In genomic region chr19:4792866-4793195, GRCh38 we compare ENCODE assay signal across 8 cellular contexts. TPM values are rescaled to one million over a fixed set of nuclear protein-coding genes. Genes with fewer than 3 reads are reported as not detected.
DNase-seq lines count a peak whose midpoint lies in the region; ATAC-seq and TF ChIP-seq lines count a peak whose summit lies in the region.
"Not testable (repeated sequence)": the region's sequence is repeated elsewhere in the genome, so short reads cannot be mapped to it uniquely, and the experiment has no call there.

No MANE protein-coding gene starts in this region.

- ATAC-seq in stimulated activated naive CD8-positive, alpha-beta T cell treated with anti-CD3 and anti-CD28 coated beads, Interleukin-15, amount 100 ng/mL, for 72 hours, result not testable (repeated sequence)

- H3K4me2 ChIP-seq in SU-DHL-6 (ENCODE audit: low read depth, low read length, poor library complexity, severe bottlenecking) (peak overlapping the region; percentile 77), neural progenitor cell (peak overlapping the region; percentile 99)

- not testable (repeated sequence) for H3K9me3 Mint-ChIP-seq in activated naive CD8-positive, alpha-beta T cell (ENCODE audit: low read depth); endothelial cell (ENCODE audit: unreplicated experiment); immature natural killer cell; neural progenitor cell; stimulated activated naive CD8-positive, alpha-beta T cell treated with anti-CD3 and anti-CD28 coated beads, Interleukin-15, amount 100 ng/mL, for 72 hours

- not testable (repeated sequence) for H3K27me3 Mint-ChIP-seq in activated naive CD8-positive, alpha-beta T cell; endothelial cell (ENCODE audit: unreplicated experiment); immature natural killer cell (ENCODE audit: low read depth in 3 of 3); neural progenitor cell (ENCODE audit: insufficient read depth, low read depth); stimulated activated naive CD8-positive, alpha-beta T cell treated with anti-CD3 and anti-CD28 coated beads, Interleukin-15, amount 100 ng/mL, for 72 hours

- peaks cover 37% of the 10 kb centered on the region for H3K36me3 ChIP-seq in HUES6 (ENCODE audit: control insufficient read depth, insufficient read depth, low read length)
- not testable (repeated sequence) for H3K36me3 ChIP-seq in SU-DHL-6 (ENCODE audit: low read length); neural progenitor cell

- not testable (repeated sequence) for H4K20me1 ChIP-seq in SU-DHL-6 (ENCODE audit: low read depth, low read length); neural progenitor cell (ENCODE audit: low read depth)

- H3K27me3 ChIP-seq in HUES6 (ENCODE audit: control insufficient read depth, insufficient read depth, low read length); SU-DHL-6 (ENCODE audit: low read length); neural progenitor cell: not testable (repeated sequence)

- not testable (repeated sequence) for H2AFZ ChIP-seq in SU-DHL-6 (ENCODE audit: low read depth, low read length, severe bottlenecking); neural progenitor cell (replicated peaks)

- peaks cover 49% of the 10 kb centered on the region for H3K79me2 ChIP-seq in SU-DHL-6 (ENCODE audit: insufficient read depth, low read length)
- peaks cover 42% of the 10 kb centered on the region for H3K79me2 ChIP-seq in neural progenitor cell (ENCODE audit: low read depth)

- H3K36me3 Mint-ChIP-seq in activated naive CD8-positive, alpha-beta T cell; endothelial cell (ENCODE audit: low read depth, unreplicated experiment); immature natural killer cell: not testable (repeated sequence)
- peaks cover 11% of the 10 kb centered on the region for H3K36me3 Mint-ChIP-seq in neural progenitor cell

- not testable (repeated sequence) for H3K9me2 ChIP-seq in SU-DHL-6 (replicated peaks; ENCODE audit: insufficient read depth, low read length)

- H3K4me3 Mint-ChIP-seq in activated naive CD8-positive, alpha-beta T cell, result peak overlapping the region; percentile 89
- peak overlapping the region; percentile 83 for H3K4me3 Mint-ChIP-seq in endothelial cell (ENCODE audit: unreplicated experiment)
- peak overlapping the region; percentile 35 to 68 (median 67) for H3K4me3 Mint-ChIP-seq in immature natural killer cell
- H3K4me3 Mint-ChIP-seq in neural progenitor cell, result peak overlapping the region; percentile 81
- H3K4me3 Mint-ChIP-seq in stimulated activated naive CD8-positive, alpha-beta T cell treated with anti-CD3 and anti-CD28 coated beads, Interleukin-15, amount 100 ng/mL, for 72 hours, result peak overlapping the region; percentile 84 to 92

- peak overlapping the region; percentile 96 for H3K27ac ChIP-seq in C4-2B
- not testable (repeated sequence) for H3K27ac ChIP-seq in HUES6 (ENCODE audit: low read depth, low read length); SU-DHL-6 (ENCODE audit: low read depth, low read length); neural progenitor cell

- peak overlapping the region; percentile 82 for H3K27ac Mint-ChIP-seq in activated naive CD8-positive, alpha-beta T cell
- H3K27ac Mint-ChIP-seq in endothelial cell (ENCODE audit: unreplicated experiment); neural progenitor cell: not testable (repeated sequence)
- peak overlapping the region in 4 of 6 donors; percentile 51 to 76 (median 58) for H3K27ac Mint-ChIP-seq in immature natural killer cell
- peak overlapping the region in 1 of 2 donors; percentile 76 for H3K27ac Mint-ChIP-seq in stimulated activated naive CD8-positive, alpha-beta T cell treated with anti-CD3 and anti-CD28 coated beads, Interleukin-15, amount 100 ng/mL, for 72 hours

- H3K9me3 ChIP-seq in HUES6 (ENCODE audit: control insufficient read depth, insufficient read depth, low read depth, low read length); SU-DHL-6 (ENCODE audit: insufficient read depth, low read length); neural progenitor cell (ENCODE audit: low read depth): not testable (repeated sequence)

- not testable (repeated sequence) for H3K4me1 ChIP-seq in HUES6 (ENCODE audit: control insufficient read depth, insufficient read depth, low read length); neural progenitor cell

- not testable (repeated sequence) for H3F3A ChIP-seq in SU-DHL-6 (ENCODE audit: insufficient read depth); neural progenitor cell (ENCODE audit: low read depth)

- not testable (repeated sequence) for TF ChIP-seq CTCF in C4-2B (conservative IDR thresholded peaks at IDR 0.05); SU-DHL-6 (IDR thresholded peaks at IDR 0.05; ENCODE audit: insufficient read depth, low read length, poor library complexity, severe bottlenecking); endothelial cell (IDR thresholded peaks at IDR 0.05; ENCODE audit: unreplicated experiment); neural progenitor cell (IDR thresholded peaks at IDR 0.05)

- peaks cover 30% of the 10 kb centered on the region for H3K4me1 Mint-ChIP-seq in activated naive CD8-positive, alpha-beta T cell (ENCODE audit: low read depth)
- not testable (repeated sequence) for H3K4me1 Mint-ChIP-seq in endothelial cell (ENCODE audit: unreplicated experiment)
- H3K4me1 Mint-ChIP-seq in immature natural killer cell, result peaks cover 26 to 39% of the 10 kb centered on the region in 2 donors
- peaks cover 16% of the 10 kb centered on the region for H3K4me1 Mint-ChIP-seq in neural progenitor cell
- H3K4me1 Mint-ChIP-seq in stimulated activated naive CD8-positive, alpha-beta T cell treated with anti-CD3 and anti-CD28 coated beads, Interleukin-15, amount 100 ng/mL, for 72 hours, result peaks cover 50% of the 10 kb centered on the region

- H3K4me3 ChIP-seq in HUES6 (ENCODE audit: low read depth, low read length), result peak overlapping the region; percentile 82
- H3K4me3 ChIP-seq in SU-DHL-6 (ENCODE audit: insufficient read depth, low read length, poor library complexity, severe bottlenecking), result peak overlapping the region; percentile 84
- peak overlapping the region; percentile 99 for H3K4me3 ChIP-seq in neural progenitor cell

- not testable (repeated sequence) for DNase-seq in endothelial cell (ENCODE audit: low spot score); immature natural killer cell; neural progenitor cell (ENCODE audit: low spot score); stimulated activated naive CD8-positive, alpha-beta T cell treated with anti-CD3 and anti-CD28 coated beads, Interleukin-15, amount 100 ng/mL, for 72 hours

- H3K9ac ChIP-seq in HUES6 (ENCODE audit: low read length) (peak overlapping the region; percentile 94), SU-DHL-6 (ENCODE audit: low read length) (peak overlapping the region; percentile 94; the same call in 1 of the 2 replicates)
- not testable (repeated sequence) for H3K9ac ChIP-seq in neural progenitor cell

RNA-seq across cellular contexts. Expression of gene FEM1A, which starts 1.3 kb away (rescaled TPM):
- total RNA-seq in endothelial cell (ENCODE audit: unreplicated experiment) (12.0 TPM), neural progenitor cell (ENCODE audit: low replicate concordance) (6.9 and 13.9 TPM in 2 replicates)
- polyA plus RNA-seq in immature natural killer cell, result 1 to 10 TPM in 2 of 3 donors, under 1 TPM in 1; 0.80 to 5.2 (median 2.2) TPM

RNA-seq across cellular contexts. Expression of gene TICAM1, which starts 38.7 kb away (rescaled TPM):
- total RNA-seq in endothelial cell (ENCODE audit: unreplicated experiment) (3.5 TPM), neural progenitor cell (ENCODE audit: low replicate concordance) (0.37 TPM in 1 of 2 replicates, not detected in the other)
- polyA plus RNA-seq in immature natural killer cell, result 10 to 100 TPM in 1 of 3 donors, 1 to 10 TPM in 2; 3.3 to 15.7 (median 4.5) TPM
